19 cellular contexts compared by ENCODE assay signal in genomic region chr5:38360323-38361061, GRCh38.
DNase-seq lines count a peak whose midpoint lies in the region; ATAC-seq, FAIRE-seq and TF ChIP-seq lines count a peak whose summit lies in the region.
"Had no signal": no experiment of that assay in that cellular context is flagged by ENCODE, and none has a peak within 500 bp of the region (broad histone marks: within the 10 kb centered on the region; RNA-seq: fewer than 3 reads in every experiment).

No MANE protein-coding gene starts in this region.

- H2BK12ac ChIP-seq in H1 (ENCODE audit: low read depth, low read length): no peak overlapping the region

- H4K91ac ChIP-seq in H1 (replicated peaks; ENCODE audit: insufficient read length, low read length): no peak overlapping the region

- H2AK5ac ChIP-seq in H1 (ENCODE audit: low read depth, low read length): no peak overlapping the region

- no peak overlapping the region for H3K18ac ChIP-seq in H1 (ENCODE audit: extremely low read depth, low read length)

- H3K23me2 ChIP-seq in H1 (ENCODE audit: low read depth, low read length): no peaks in the 10 kb centered on the region

- H3K4me3 ChIP-seq in HepG2 (replicated peaks in 1 of 3; ENCODE audit: insufficient read depth in 1 of 3, low read depth in 2 of 3, low read length in 3 of 3) (no peak overlapping the region), right lobe of liver (no peak overlapping the region), H1 (ENCODE audit: extremely low read depth in 1 of 4, insufficient read depth in 2 of 4, low read depth in 3 of 4, low read length in 4 of 4) (no peak overlapping the region), colonic mucosa (no peak overlapping the region)
- H3K4me3 ChIP-seq: GM23338, HAP-1 had no signal

- no peaks in the 10 kb centered on the region for H3K79me1 ChIP-seq in H1 (ENCODE audit: low read depth, low read length)

- no peak overlapping the region for H2BK5ac ChIP-seq in H1 (ENCODE audit: low read depth, low read length)

- peaks cover 2% of the 10 kb centered on the region for H3K27me3 Mint-ChIP-seq in activated T-helper 1 cell treated with anti-CD3 and anti-CD28 coated beads, Interleukin-12 subunit alpha, Interleukin-12 subunit beta, Interleukin-2, Interleukin-4 antibody, amounts not matched to agents 30 ng/mL and 10 ng/mL and 1 ng/mL, durations not matched to agents 14 hours and 24 hours and 36 hours (ENCODE audit: insufficient read depth)

- no peak overlapping the region for H3K27ac Mint-ChIP-seq in activated T-helper 1 cell treated with anti-CD3 and anti-CD28 coated beads, Interleukin-12 subunit alpha, Interleukin-12 subunit beta, Interleukin-2, Interleukin-4 antibody, amounts not matched to agents 30 ng/mL and 10 ng/mL and 1 ng/mL, durations not matched to agents 14 hours and 24 hours and 36 hours
- H3K27ac Mint-ChIP-seq: CD4-positive, alpha-beta memory T cell; GM23338 had no signal

- BruUV-seq in HepG2 (replicated peaks; lab: Mats Ljungman, UMichigan): no TSS peak

- H3K36me3 ChIP-seq in HepG2 (replicated peaks in 1 of 2; ENCODE audit: control insufficient read depth in 1 of 2, insufficient read depth in 2 of 2, low read length in 2 of 2) (no peaks in the 10 kb centered on the region), right lobe of liver (no peaks in the 10 kb centered on the region), H1 (ENCODE audit: control insufficient read depth in 2 of 4, insufficient read depth in 4 of 4, low read length in 3 of 4) (no peaks in the 10 kb centered on the region), colonic mucosa (no peaks in the 10 kb centered on the region)
- H3K36me3 ChIP-seq: HAP-1 had no signal

- TF ChIP-seq RAD21 in HepG2 (CRISPR knock-in tag; IDR thresholded peaks at IDR 0.05): no peak
- no peak for TF ChIP-seq RAD21 in Ishikawa (IDR thresholded peaks at IDR 0.05; ENCODE audit: low read depth)
- no peak for TF ChIP-seq RAD21 in H1 (IDR thresholded peaks at IDR 0.05 in 1 of 2, conservative IDR thresholded peaks at IDR 0.05 in 1 of 2; ENCODE audit: low read depth in 2 of 2, low read length in 2 of 2)

- no peaks in the 10 kb centered on the region for H3K79me2 ChIP-seq in HepG2 (ENCODE audit: insufficient read depth, low read length)
- no peaks in the 10 kb centered on the region for H3K79me2 ChIP-seq in H1 (ENCODE audit: control insufficient read depth in 1 of 2, insufficient read depth in 2 of 2, low read length in 2 of 2)

- H3K23ac ChIP-seq in H1 (ENCODE audit: insufficient read length): no peak overlapping the region

- no peak overlapping the region for H3K27ac ChIP-seq in HepG2 (ENCODE audit: extremely low read length, insufficient read depth, low read length)
- no peak overlapping the region for H3K27ac ChIP-seq in right lobe of liver
- no peak overlapping the region for H3K27ac ChIP-seq in H1 (ENCODE audit: low read depth, low read length)
- H3K27ac ChIP-seq in colonic mucosa: no peak overlapping the region

- TF ChIP-seq POLR2A in HepG2 (IDR thresholded peaks at IDR 0.05; ENCODE audit: insufficient read depth in 1 of 2, low read depth in 2 of 2, low read length in 2 of 2) (no peak), right lobe of liver (IDR thresholded peaks at IDR 0.05) (no peak), H1 (IDR thresholded peaks at IDR 0.05; ENCODE audit: control extremely low read depth in 1 of 2, low read depth in 2 of 2, low read length in 2 of 2) (no peak)

- H3K9ac ChIP-seq in HepG2 (ENCODE audit: insufficient read depth, low read depth, low read length) (no peak overlapping the region), H1 (replicated peaks in 1 of 4; ENCODE audit: extremely low read depth in 1 of 4, low read depth in 3 of 4, low read length in 3 of 4) (no peak overlapping the region), colonic mucosa (ENCODE audit: low read depth in 2 of 2, low read length in 2 of 2) (no peak overlapping the region)

- H3K9me3 Mint-ChIP-seq in activated T-helper 1 cell treated with anti-CD3 and anti-CD28 coated beads, Interleukin-12 subunit alpha, Interleukin-12 subunit beta, Interleukin-2, Interleukin-4 antibody, amounts not matched to agents 30 ng/mL and 10 ng/mL and 1 ng/mL, durations not matched to agents 14 hours and 24 hours and 36 hours: no peaks in the 10 kb centered on the region
- H3K9me3 Mint-ChIP-seq: GM23338 had no signal

- no peaks in the 10 kb centered on the region for H4K20me1 ChIP-seq in HepG2 (ENCODE audit: insufficient read depth, low read length)
- H4K20me1 ChIP-seq in H1 (replicated peaks in 1 of 2; ENCODE audit: control insufficient read depth in 1 of 2, insufficient read depth in 2 of 2, low read length in 2 of 2): no peaks in the 10 kb centered on the region

- FAIRE-seq in HepG2 (lab: Jason Lieb, UNC) (no peak), H1 (lab: Jason Lieb, UNC) (no peak)
- FAIRE-seq: GM12892, H54 had no signal

- no peaks in the 10 kb centered on the region for H3K36me3 Mint-ChIP-seq in activated T-helper 1 cell treated with anti-CD3 and anti-CD28 coated beads, Interleukin-12 subunit alpha, Interleukin-12 subunit beta, Interleukin-2, Interleukin-4 antibody, amounts not matched to agents 30 ng/mL and 10 ng/mL and 1 ng/mL, durations not matched to agents 14 hours and 24 hours and 36 hours (ENCODE audit: low read depth)
- H3K36me3 Mint-ChIP-seq: CD4-positive, alpha-beta memory T cell had no signal

- in situ Hi-C loops in HepG2 (cut with HindIII; ENCODE audit: extremely low pct_ligation_motif_present, low pct_unique_long_range_greater_than_20kb): no loop called here

- H3K9me3 ChIP-seq in HepG2 (ENCODE audit: low read length): no peaks in the 10 kb centered on the region
- H3K9me3 ChIP-seq in right lobe of liver: no peaks in the 10 kb centered on the region
- H3K9me3 ChIP-seq in H1 (ENCODE audit: insufficient read depth in 2 of 2, low read depth in 1 of 2, low read length in 1 of 2): no peaks in the 10 kb centered on the region
- H3K9me3 ChIP-seq in colonic mucosa: no peaks in the 10 kb centered on the region
- H3K9me3 ChIP-seq: HAP-1 had no signal

- WGBS in HepG2 (ENCODE audit: low lambda C conversion rate): 48% methylated on average over 11 of the region's 11 CpGs
- 85% methylated on average over 10 of the region's 11 CpGs for WGBS in right lobe of liver (ENCODE audit: insufficient coverage, low coverage, low lambda C conversion rate, missing lambda C conversion rate)
- 94% methylated on average over 9 of the region's 11 CpGs; no CpG with 5 or more reads in 1 of the 2 experiments for WGBS in H1 (ENCODE audit: extremely low coverage in 1 of 2, insufficient coverage in 1 of 2, insufficient read length in 1 of 2, insufficient replicate concordance in 2 of 2, low coverage in 1 of 2, low lambda C conversion rate in 2 of 2, missing lambda C conversion rate in 1 of 2), 2 experiments

- no peak overlapping the region for H3K4ac ChIP-seq in H1 (replicated peaks; ENCODE audit: insufficient read length, low read depth, low read length)

- TF ChIP-seq CTCF in HepG2 (CRISPR knock-in tag; IDR thresholded peaks at IDR 0.05): no peak
- TF ChIP-seq CTCF in right lobe of liver (IDR thresholded peaks at IDR 0.05): no peak
- TF ChIP-seq CTCF in H1 (IDR thresholded peaks at IDR 0.05; ENCODE audit: control extremely low read depth in 1 of 3, insufficient read depth in 1 of 3, low read depth in 1 of 3, low read length in 3 of 3): no peak
- TF ChIP-seq CTCF in colonic mucosa (IDR thresholded peaks at IDR 0.05): no peak

- intact Hi-C loops in HepG2 (cut with micrococcal nuclease; ENCODE audit: unreplicated experiment) (no loop called here), right lobe of liver (cut with DNase I) (no loop called here), colonic mucosa (cut with DNase I) (no loop called here)
- intact Hi-C loops in activated T-helper 1 cell treated with anti-CD3 and anti-CD28 coated beads, Interleukin-12 subunit alpha, Interleukin-12 subunit beta, Interleukin-2, Interleukin-4 antibody, amounts not matched to agents 30 ng/mL and 10 ng/mL and 1 ng/mL, durations not matched to agents 14 hours and 24 hours and 36 hours (cut with micrococcal nuclease): no loop called here

- POLR2A ChIA-PET in HepG2 (lab: Yijun Ruan, JAX) (no interaction called here), H1 (lab: Charles Lee; ENCODE audit: partially characterized antibody) (no interaction called here)

- H3K4me1 ChIP-seq in HepG2 (ENCODE audit: insufficient read depth, low read length) (no peaks in the 10 kb centered on the region), right lobe of liver (no peaks in the 10 kb centered on the region), H1 (replicated peaks in 1 of 4; ENCODE audit: control insufficient read depth in 3 of 4, insufficient read depth in 4 of 4, low read length in 3 of 4) (no peaks in the 10 kb centered on the region), colonic mucosa (no peaks in the 10 kb centered on the region)
- H3K4me1 ChIP-seq: HAP-1 had no signal

- H2BK20ac ChIP-seq in H1 (ENCODE audit: low read length): no peak overlapping the region

- no peaks in the 10 kb centered on the region for H3K4me1 Mint-ChIP-seq in activated T-helper 1 cell treated with anti-CD3 and anti-CD28 coated beads, Interleukin-12 subunit alpha, Interleukin-12 subunit beta, Interleukin-2, Interleukin-4 antibody, amounts not matched to agents 30 ng/mL and 10 ng/mL and 1 ng/mL, durations not matched to agents 14 hours and 24 hours and 36 hours (ENCODE audit: low read depth)
- H3K4me1 Mint-ChIP-seq: CD4-positive, alpha-beta memory T cell; GM23338 had no signal

- ATAC-seq in HepG2: no peak
- ATAC-seq in right lobe of liver: no peak
- no peak for ATAC-seq in GM21529 (IDR thresholded peaks at IDR 0.05; ENCODE audit: unreplicated experiment)
- ATAC-seq: GM23338 had no signal

- H4K8ac ChIP-seq in H1 (ENCODE audit: extremely low read depth, insufficient read depth, low read length): no peak overlapping the region

- no peak overlapping the region for H4K5ac ChIP-seq in H1 (ENCODE audit: insufficient read length, low read depth, low read length)

- H3K56ac ChIP-seq in H1 (replicated peaks; ENCODE audit: insufficient read length, low read depth, low read length): no peak overlapping the region

- CTCF ChIA-PET in HepG2 (lab: Yijun Ruan, JAX; ENCODE audit: low intra/inter-chr PET ratio, low total read pairs) (no interaction called here), H1 (lab: Charles Lee; ENCODE audit: partially characterized antibody) (interaction anchor here (0.7 to 1.5 kb wide), 2 partner anchors 9 to 24 kb away, joined by 3 to 4 read pairs; no protein-coding TSS in a partner anchor)

- TF ChIP-seq EP300 in HepG2 (IDR thresholded peaks at IDR 0.05; ENCODE audit: low read depth in 2 of 2, low read length in 2 of 2) (no peak), HepG2 (CRISPR knock-in tag; IDR thresholded peaks at IDR 0.05; ENCODE audit: borderline replicate concordance) (no peak), Ishikawa (IDR thresholded peaks at IDR 0.05; ENCODE audit: borderline replicate concordance) (no peak), H1 (IDR thresholded peaks at IDR 0.05; ENCODE audit: borderline replicate concordance in 1 of 2, low read depth in 2 of 2, low read length in 2 of 2) (no peak)

- H3K14ac ChIP-seq in H1 (ENCODE audit: insufficient read length): no peak overlapping the region

- H2BK15ac ChIP-seq in H1 (ENCODE audit: low read length): no peak overlapping the region

- DNase-seq in HepG2 (ENCODE audit: low spot score): no peak
- DNase-seq in right lobe of liver: no peak
- no peak for DNase-seq in H1 (ENCODE audit: low read depth in 1 of 2, low spot score in 2 of 2)
- DNase-seq in activated T-helper 1 cell treated with anti-CD3 and anti-CD28 coated beads, Interleukin-12 subunit alpha, Interleukin-12 subunit beta, Interleukin-2, Interleukin-4 antibody, amounts not matched to agents 30 ng/mL and 10 ng/mL and 1 ng/mL, durations not matched to agents 14 hours and 24 hours and 36 hours (ENCODE audit: low spot score): no peak
- no peak for DNase-seq in colonic mucosa
- DNase-seq: 8988T; C1 segment of cervical spinal cord; Calu3; CD4-positive, alpha-beta memory T cell; COR-L47; DMS53; DMS79 treated with DMSO at 0.1 percent for 48 hours; GF-D8 had no signal

- H3K27me3 ChIP-seq in HepG2 (ENCODE audit: control insufficient read depth in 1 of 2, insufficient read depth in 2 of 2, low read length in 2 of 2) (no peaks in the 10 kb centered on the region), right lobe of liver (no peaks in the 10 kb centered on the region), H1 (replicated peaks in 1 of 4; ENCODE audit: control insufficient read depth in 3 of 4, extremely low read depth in 1 of 4, insufficient read depth in 3 of 4, low read length in 3 of 4) (no peaks in the 10 kb centered on the region), colonic mucosa (no peaks in the 10 kb centered on the region)

- H2BK120ac ChIP-seq in H1 (replicated peaks; ENCODE audit: low read depth, low read length): no peak overlapping the region

- H3K4me2 ChIP-seq in HepG2 (ENCODE audit: low read depth, low read length) (no peak overlapping the region), H1 (ENCODE audit: insufficient read depth in 1 of 2, low read depth in 2 of 2, low read length in 2 of 2) (no peak overlapping the region)
- H3K4me2 ChIP-seq: GM23338 had no signal

- H3K4me3 Mint-ChIP-seq in activated T-helper 1 cell treated with anti-CD3 and anti-CD28 coated beads, Interleukin-12 subunit alpha, Interleukin-12 subunit beta, Interleukin-2, Interleukin-4 antibody, amounts not matched to agents 30 ng/mL and 10 ng/mL and 1 ng/mL, durations not matched to agents 14 hours and 24 hours and 36 hours: no peak overlapping the region
- H3K4me3 Mint-ChIP-seq: CD4-positive, alpha-beta memory T cell; GM23338 had no signal

- H2AFZ ChIP-seq in HepG2 (ENCODE audit: low read length) (no peak overlapping the region), H1 (ENCODE audit: low read length) (no peak overlapping the region)
- H2AFZ ChIP-seq: GM23338 had no signal

Comparison
In these comparisons a context has a peak if more than half of its experiments do, and no peak if none do; other contexts are left out.
1. Of the 41 proteins assayed by ChIP-seq in both HepG2 and H1: peak only in HepG2: none; only in H1: none; in both: CEBPB; in neither: 40.